In the genomic region with DNA sequence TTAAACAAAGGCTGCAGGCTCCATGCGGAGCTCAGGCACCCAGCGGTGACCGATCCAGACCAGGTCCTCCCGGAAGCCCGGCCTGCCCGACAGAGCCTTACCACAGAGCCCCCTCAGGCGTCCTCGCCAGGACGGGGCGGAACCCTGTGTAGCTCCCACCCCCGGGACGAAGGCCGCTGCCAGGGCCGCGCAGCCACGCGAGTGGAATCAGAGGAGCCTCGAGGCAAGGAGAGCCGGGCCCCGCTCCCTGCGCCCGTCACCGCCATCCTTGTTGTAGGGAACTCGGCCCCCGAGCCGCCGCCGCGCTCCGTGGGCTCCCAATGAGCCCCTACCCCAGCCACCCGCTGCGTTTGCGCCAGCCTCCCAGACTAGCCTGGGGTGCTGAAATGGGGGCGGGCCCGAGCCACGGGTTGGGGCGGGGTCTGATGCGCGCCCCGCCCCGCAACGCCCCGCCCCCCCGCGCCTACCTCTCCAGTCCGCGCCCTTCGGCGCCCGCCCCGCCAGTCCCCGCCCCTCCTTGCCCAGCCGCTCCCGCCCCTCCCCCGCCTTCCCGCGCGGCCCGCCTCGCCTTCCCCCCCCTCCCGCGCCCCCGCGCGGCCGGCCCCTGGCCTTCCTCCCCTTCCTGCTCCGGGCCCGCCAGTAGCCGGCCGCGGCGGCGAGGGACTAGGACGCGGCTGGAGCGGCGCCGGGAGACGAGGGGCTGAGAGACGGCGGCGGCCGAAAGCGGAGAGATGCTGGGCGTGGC, we compare ENCODE assay signal across 1 cellular context.
TF ChIP-seq lines count a peak whose summit lies in the region.

Gene LIMS1, plus strand, starts transcription at position 639 of the 745 bp plus-strand sequence. Its CDS starts 93 bp downstream, at position 732.

TF ChIP-seq in K562, 482 proteins besides CTCF, POLR2A, EP300 and RAD21 (continued from another document and continues in another):
- TF ChIP-seq, protein P1, sequence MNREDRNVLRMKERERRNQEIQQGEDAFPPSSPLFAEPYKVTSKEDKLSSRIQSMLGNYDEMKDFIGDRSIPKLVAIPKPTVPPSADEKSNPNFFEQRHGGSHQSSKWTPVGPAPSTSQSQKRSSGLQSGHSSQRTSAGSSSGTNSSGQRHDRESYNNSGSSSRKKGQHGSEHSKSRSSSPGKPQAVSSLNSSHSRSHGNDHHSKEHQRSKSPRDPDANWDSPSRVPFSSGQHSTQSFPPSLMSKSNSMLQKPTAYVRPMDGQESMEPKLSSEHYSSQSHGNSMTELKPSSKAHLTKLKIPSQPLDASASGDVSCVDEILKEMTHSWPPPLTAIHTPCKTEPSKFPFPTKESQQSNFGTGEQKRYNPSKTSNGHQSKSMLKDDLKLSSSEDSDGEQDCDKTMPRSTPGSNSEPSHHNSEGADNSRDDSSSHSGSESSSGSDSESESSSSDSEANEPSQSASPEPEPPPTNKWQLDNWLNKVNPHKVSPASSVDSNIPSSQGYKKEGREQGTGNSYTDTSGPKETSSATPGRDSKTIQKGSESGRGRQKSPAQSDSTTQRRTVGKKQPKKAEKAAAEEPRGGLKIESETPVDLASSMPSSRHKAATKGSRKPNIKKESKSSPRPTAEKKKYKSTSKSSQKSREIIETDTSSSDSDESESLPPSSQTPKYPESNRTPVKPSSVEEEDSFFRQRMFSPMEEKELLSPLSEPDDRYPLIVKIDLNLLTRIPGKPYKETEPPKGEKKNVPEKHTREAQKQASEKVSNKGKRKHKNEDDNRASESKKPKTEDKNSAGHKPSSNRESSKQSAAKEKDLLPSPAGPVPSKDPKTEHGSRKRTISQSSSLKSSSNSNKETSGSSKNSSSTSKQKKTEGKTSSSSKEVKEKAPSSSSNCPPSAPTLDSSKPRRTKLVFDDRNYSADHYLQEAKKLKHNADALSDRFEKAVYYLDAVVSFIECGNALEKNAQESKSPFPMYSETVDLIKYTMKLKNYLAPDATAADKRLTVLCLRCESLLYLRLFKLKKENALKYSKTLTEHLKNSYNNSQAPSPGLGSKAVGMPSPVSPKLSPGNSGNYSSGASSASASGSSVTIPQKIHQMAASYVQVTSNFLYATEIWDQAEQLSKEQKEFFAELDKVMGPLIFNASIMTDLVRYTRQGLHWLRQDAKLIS (CRISPR knock-in tag; IDR thresholded peaks at IDR 0.05) = 0 out of 2 replicates have a peak, but pooled peaks have one; percentile 61
- TF ChIP-seq RNF2 (IDR thresholded peaks at IDR 0.05) (no peak), PHF8 (IDR thresholded peaks at IDR 0.05; ENCODE audit: borderline replicate concordance, low read length) (peak; percentile 83), SMARCC2 (IDR thresholded peaks at IDR 0.05; ENCODE audit: low read depth) (no peak), CHD1 (IDR thresholded peaks at IDR 0.05; ENCODE audit: low read length) (no peak), TRIM24 (IDR thresholded peaks at IDR 0.05) (no peak), HDAC8 (tag; IDR thresholded peaks at IDR 0.05) (0 out of 2 replicates have a peak, but pooled peaks have one; percentile 44), ZC3H11A (IDR thresholded peaks at IDR 0.05; ENCODE audit: low read depth, low read length) (no peak), MTA3 (IDR thresholded peaks at IDR 0.05; ENCODE audit: borderline replicate concordance) (peak; percentile 75), TFAP4 (CRISPR knock-in tag; IDR thresholded peaks at IDR 0.05; ENCODE audit: borderline replicate concordance) (peak; percentile 63; the same call in 1 of the 2 replicates), DLX4 (CRISPR knock-in tag; IDR thresholded peaks at IDR 0.05) (no peak), HSF4 (CRISPR knock-in tag; IDR thresholded peaks at IDR 0.05; ENCODE audit: borderline replicate concordance) (no peak), SREBF2 (CRISPR knock-in tag; IDR thresholded peaks at IDR 0.05) (no peak), BRD9 (IDR thresholded peaks at IDR 0.05; ENCODE audit: low read depth, partially characterized antibody) (no peak), NFRKB (IDR thresholded peaks at IDR 0.05; ENCODE audit: low read depth) (0 out of 2 replicates have a peak, but pooled peaks have one; percentile 50), PHF20 (IDR thresholded peaks at IDR 0.05; ENCODE audit: partially characterized antibody) (peak; percentile 76), EZH2 (IDR thresholded peaks at IDR 0.05; ENCODE audit: borderline replicate concordance, low read depth, low read length) (no peak), ZFP36 (IDR thresholded peaks at IDR 0.05; ENCODE audit: low read depth, low read length, partially characterized antibody) (no peak), GATA2 (CRISPR knock-in tag; IDR thresholded peaks at IDR 0.05) (no peak), HOXB6 (CRISPR knock-in tag; IDR thresholded peaks at IDR 0.05; ENCODE audit: borderline replicate concordance) (no peak), NRF1 (conservative IDR thresholded peaks at IDR 0.05 in 1 of 2, IDR thresholded peaks at IDR 0.05 in 1 of 2) (peak; percentile 83 to 85), EP400 (IDR thresholded peaks at IDR 0.05) (peak; percentile 85), NFATC3 (IDR thresholded peaks at IDR 0.05) (no peak), TEAD4 (IDR thresholded peaks at IDR 0.05; ENCODE audit: low read length) (no peak), TEAD4 (CRISPR knock-in tag; IDR thresholded peaks at IDR 0.05; ENCODE audit: borderline replicate concordance) (no peak), CSDE1 (IDR thresholded peaks at IDR 0.05) (no peak; a peak in 1 of 4 replicates), ZNF780A (CRISPR knock-in tag; IDR thresholded peaks at IDR 0.05) (no peak), CBFA2T3 (IDR thresholded peaks at IDR 0.05) (no peak), ELF1 (tag; IDR thresholded peaks at IDR 0.05) (no peak; the same call in 1 of the 2 replicates), RFX5 (IDR thresholded peaks at IDR 0.05; ENCODE audit: low read depth, low read length) (no peak), CHD2 (IDR thresholded peaks at IDR 0.05; ENCODE audit: low read depth, low read length) (no peak), HMG20A (CRISPR knock-in tag; conservative IDR thresholded peaks at IDR 0.05) (no peak), NR2C1 (IDR thresholded peaks at IDR 0.05) (no peak), NR2C1 (tag; IDR thresholded peaks at IDR 0.05) (no peak), ZNF12 (CRISPR knock-in tag; IDR thresholded peaks at IDR 0.05) (no peak), ZFP91 (CRISPR knock-in tag; IDR thresholded peaks at IDR 0.05) (no peak), KDM5B (IDR thresholded peaks at IDR 0.05; ENCODE audit: insufficient replicate concordance, low read depth, low read length) (peak; percentile 83), CHD4 (IDR thresholded peaks at IDR 0.05; ENCODE audit: insufficient read depth, insufficient replicate concordance, low read depth, low read length, poor library complexity, severe bottlenecking) (no peak), ARID3B (CRISPR knock-in tag; IDR thresholded peaks at IDR 0.05; ENCODE audit: borderline replicate concordance) (0 out of 2 replicates have a peak, but pooled peaks have one; percentile 25), ZNF644 (tag; IDR thresholded peaks at IDR 0.05; ENCODE audit: low read depth) (no peak), LARP7 (IDR thresholded peaks at IDR 0.05) (no peak), TCFL5 (CRISPR knock-in tag; conservative IDR thresholded peaks at IDR 0.05) (no peak), MAFK (IDR thresholded peaks at IDR 0.05; ENCODE audit: low read length) (no peak), SRSF9 (IDR thresholded peaks at IDR 0.05; ENCODE audit: borderline replicate concordance, low read depth, low read length) (no peak), ZC3H4 (CRISPR knock-in tag; IDR thresholded peaks at IDR 0.05; ENCODE audit: borderline replicate concordance) (no peak), THAP12 (CRISPR knock-in tag; IDR thresholded peaks at IDR 0.05) (peak; percentile 93), SAFB2 (IDR thresholded peaks at IDR 0.05; ENCODE audit: borderline replicate concordance, low read depth, low read length, severe bottlenecking) (no peak), TFAM (CRISPR knock-in tag; conservative IDR thresholded peaks at IDR 0.05) (no peak), FOXJ3 (CRISPR knock-in tag; IDR thresholded peaks at IDR 0.05) (no peak), STAT6 (CRISPR knock-in tag; IDR thresholded peaks at IDR 0.05) (no peak), ZNF184 (CRISPR knock-in tag; IDR thresholded peaks at IDR 0.05) (no peak), ZNF695 (CRISPR knock-in tag; IDR thresholded peaks at IDR 0.05) (no peak), SMAD2 (IDR thresholded peaks at IDR 0.05; ENCODE audit: low read depth, low read length) (no peak), ZNF444 (CRISPR knock-in tag; IDR thresholded peaks at IDR 0.05) (no peak)
- TF ChIP-seq, protein P2, sequence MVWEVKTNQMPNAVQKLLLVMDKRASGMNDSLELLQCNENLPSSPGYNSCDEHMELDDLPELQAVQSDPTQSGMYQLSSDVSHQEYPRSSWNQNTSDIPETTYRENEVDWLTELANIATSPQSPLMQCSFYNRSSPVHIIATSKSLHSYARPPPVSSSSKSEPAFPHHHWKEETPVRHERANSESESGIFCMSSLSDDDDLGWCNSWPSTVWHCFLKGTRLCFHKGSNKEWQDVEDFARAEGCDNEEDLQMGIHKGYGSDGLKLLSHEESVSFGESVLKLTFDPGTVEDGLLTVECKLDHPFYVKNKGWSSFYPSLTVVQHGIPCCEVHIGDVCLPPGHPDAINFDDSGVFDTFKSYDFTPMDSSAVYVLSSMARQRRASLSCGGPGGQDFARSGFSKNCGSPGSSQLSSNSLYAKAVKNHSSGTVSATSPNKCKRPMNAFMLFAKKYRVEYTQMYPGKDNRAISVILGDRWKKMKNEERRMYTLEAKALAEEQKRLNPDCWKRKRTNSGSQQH (CRISPR knock-in tag; IDR thresholded peaks at IDR 0.05) = no peak
